In the genomic region with DNA sequence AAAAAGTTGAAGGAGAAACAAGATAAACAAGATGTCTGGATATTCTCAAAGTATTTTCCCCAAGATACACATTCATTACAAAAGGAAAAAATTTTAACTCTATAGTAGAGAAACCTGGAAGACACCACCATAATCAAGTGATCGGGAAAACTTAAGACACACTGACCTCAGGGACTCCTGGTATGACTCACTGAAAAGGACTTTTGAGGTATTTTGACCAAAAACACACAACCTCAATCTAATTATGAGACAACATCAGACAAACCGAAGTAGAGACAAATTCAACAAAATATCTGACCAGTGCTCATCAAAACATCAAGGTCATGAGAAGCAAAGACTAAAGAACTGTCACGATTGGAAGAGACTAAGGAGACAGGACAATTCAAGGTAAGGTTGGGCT, we compare ENCODE assay signal across 9 cellular contexts. TPM values are rescaled to one million over a fixed set of nuclear protein-coding genes. Genes with fewer than 3 reads are reported as not detected.
DNase-seq lines count a peak whose midpoint lies in the region; ATAC-seq, FAIRE-seq and TF ChIP-seq lines count a peak whose summit lies in the region.
"Had no signal": no experiment of that assay in that cellular context is flagged by ENCODE, and none has a peak within 500 bp of the region (broad histone marks: within the 10 kb centered on the region; RNA-seq: fewer than 3 reads in every experiment).

No MANE protein-coding gene starts in this region.

- FAIRE-seq in astrocyte (lab: Jason Lieb, UNC) = no peak

- H3K79me2 ChIP-seq in astrocyte (ENCODE audit: insufficient read depth, low read length) = peaks cover 50% of the 10 kb centered on the region

- TF ChIP-seq CTCF in astrocyte (IDR thresholded peaks at IDR 0.05; ENCODE audit: insufficient read depth, low read depth, low read length) (no peak), nephron progenitor cell (IDR thresholded peaks at IDR 0.05) (no peak)

- no peaks in the 10 kb centered on the region for H3K9me3 ChIP-seq in CD4-positive, alpha-beta memory T cell (ENCODE audit: control insufficient read depth in 1 of 2, low read length in 2 of 2)
- no peaks in the 10 kb centered on the region for H3K9me3 ChIP-seq in astrocyte (ENCODE audit: insufficient read depth, low read depth, low read length)

- ATAC-seq in HG02852 (IDR thresholded peaks at IDR 0.05; ENCODE audit: unreplicated experiment) = peak; percentile 47

- H3K27ac ChIP-seq in CD4-positive, alpha-beta memory T cell (ENCODE audit: low read depth, low read length) = peak overlapping the region; percentile 72
- peak overlapping the region; percentile 88 for H3K27ac ChIP-seq in astrocyte (ENCODE audit: low read depth, low read length)

- CTCF ChIA-PET in CD4-positive, alpha-beta memory T cell (lab: Charles Lee; ENCODE audit: partially characterized antibody) = interaction anchor here (1.4 to 5.6 kb wide), 5 partner anchors 8 to 268 kb away, joined by 4 to 81 read pairs (median 12); no protein-coding TSS in a partner anchor

- H3K27me3 Mint-ChIP-seq in CD4-positive, alpha-beta memory T cell = no peaks in the 10 kb centered on the region
- no peaks in the 10 kb centered on the region for H3K27me3 Mint-ChIP-seq in astrocyte (ENCODE audit: low read depth, unreplicated experiment)
- H3K27me3 Mint-ChIP-seq in nephron progenitor cell (ENCODE audit: low read depth, poor library complexity) = no peaks in the 10 kb centered on the region

- H2AFZ ChIP-seq in astrocyte (ENCODE audit: low read depth, low read length) = no peak overlapping the region

- DNase-seq in CD4-positive, alpha-beta memory T cell = no peak
- peak; percentile 60 for DNase-seq in astrocyte (ENCODE audit: low read depth)
- DNase-seq in nephron progenitor cell = no peak
- no peak for DNase-seq in NCI-H2171 (lab: John Stamatoyannopoulos, UW)
- no peak for DNase-seq in NCI-H446 (lab: John Stamatoyannopoulos, UW)
- no peak for DNase-seq in NCI-H2081 (lab: John Stamatoyannopoulos, UW)
- DNase-seq in GF-D8 (lab: John Stamatoyannopoulos, UW) = no peak

- peak overlapping the region; percentile 69 for H3K9ac ChIP-seq in astrocyte (ENCODE audit: low read length)

- H3K36me3 ChIP-seq in CD4-positive, alpha-beta memory T cell (ENCODE audit: insufficient read depth, low read length) = no peaks in the 10 kb centered on the region
- H3K36me3 ChIP-seq in astrocyte (ENCODE audit: insufficient read depth, low read length) = no peaks in the 10 kb centered on the region

- H3K4me3 ChIP-seq in CD4-positive, alpha-beta memory T cell (ENCODE audit: low read length in 2 of 2) = peak overlapping the region; percentile 8 to 31
- peak overlapping the region; percentile 45 for H3K4me3 ChIP-seq in astrocyte (ENCODE audit: insufficient read depth, low read depth, low read length)
- H3K4me3 ChIP-seq: lung had no signal

- no peaks in the 10 kb centered on the region for H3K9me3 Mint-ChIP-seq in CD4-positive, alpha-beta memory T cell
- H3K9me3 Mint-ChIP-seq in astrocyte (ENCODE audit: unreplicated experiment) (no peaks in the 10 kb centered on the region), nephron progenitor cell (no peaks in the 10 kb centered on the region)

- no peaks in the 10 kb centered on the region for H3K27me3 ChIP-seq in CD4-positive, alpha-beta memory T cell (ENCODE audit: insufficient read depth, low read length)
- no peaks in the 10 kb centered on the region for H3K27me3 ChIP-seq in astrocyte (ENCODE audit: insufficient read depth, low read length)

- intact Hi-C loops in CD4-positive, alpha-beta memory T cell (cut with micrococcal nuclease) = loop anchor here (2.0 kb wide), 1 partner anchor 17 kb away; no protein-coding TSS in a partner anchor

- H3K36me3 Mint-ChIP-seq in CD4-positive, alpha-beta memory T cell = peaks cover 18 to 44% of the 10 kb centered on the region in 2 donors
- H3K36me3 Mint-ChIP-seq in astrocyte (ENCODE audit: low read depth, unreplicated experiment) = no peaks in the 10 kb centered on the region
- H3K36me3 Mint-ChIP-seq in nephron progenitor cell (ENCODE audit: low read depth) = peaks cover 42% of the 10 kb centered on the region

- H3K4me1 Mint-ChIP-seq in CD4-positive, alpha-beta memory T cell = peaks cover 56 to 93% (median 68%) of the 10 kb centered on the region in 4 donors
- H3K4me1 Mint-ChIP-seq in astrocyte (ENCODE audit: low read depth, unreplicated experiment) = peaks cover 54% of the 10 kb centered on the region
- peaks cover 54% of the 10 kb centered on the region for H3K4me1 Mint-ChIP-seq in nephron progenitor cell

- POLR2A ChIA-PET in CD4-positive, alpha-beta memory T cell (lab: Charles Lee; ENCODE audit: partially characterized antibody) = interaction anchor here (1.1 to 34.6 kb wide), 5 partner anchors 20 to 84 kb away, joined by 3 to 1352 read pairs (median 5); no protein-coding TSS in a partner anchor

- H3K4me2 ChIP-seq in astrocyte (ENCODE audit: low read length) = peak overlapping the region; percentile 80

- H3K27ac Mint-ChIP-seq in CD4-positive, alpha-beta memory T cell = peak overlapping the region; percentile 89 to 96 (median 93)
- H3K27ac Mint-ChIP-seq in astrocyte (ENCODE audit: unreplicated experiment) = peak overlapping the region; percentile 89
- peak overlapping the region; percentile 23 for H3K27ac Mint-ChIP-seq in nephron progenitor cell

- peak overlapping the region; percentile 75 to 96 (median 90) for H3K4me3 Mint-ChIP-seq in CD4-positive, alpha-beta memory T cell
- H3K4me3 Mint-ChIP-seq in astrocyte (ENCODE audit: unreplicated experiment) (peak overlapping the region; percentile 40), nephron progenitor cell (no peak overlapping the region)

- peaks cover 5% of the 10 kb centered on the region for H4K20me1 ChIP-seq in astrocyte (ENCODE audit: insufficient read depth, low read length)

- peaks cover 90% of the 10 kb centered on the region for H3K4me1 ChIP-seq in CD4-positive, alpha-beta memory T cell (ENCODE audit: insufficient read depth, low read length)
- peaks cover 34% of the 10 kb centered on the region for H3K4me1 ChIP-seq in astrocyte (ENCODE audit: insufficient read depth, low read length)

RNA-seq across cellular contexts. Expression of gene LPIN2, which starts 34.7 kb away (rescaled TPM):
- total RNA-seq in CD4-positive, alpha-beta memory T cell = 100 to 1,000 TPM in 1 of 2 experiments, 10 to 100 TPM in 1; 95.4 to 103 TPM
- polyA plus RNA-seq in CD4-positive, alpha-beta memory T cell = 10 to 100 TPM; 53.6 to 96.5 TPM
- 14.6 and 16.5 TPM in 2 replicates for total RNA-seq in astrocyte

Comparison
In these comparisons a context has a peak if more than half of its experiments do, and no peak if none do; other contexts are left out.
1. H3K27ac Mint-ChIP-seq: peak in every context shown above with its lines; median percentile 93 in CD4-positive, alpha-beta memory T cell; 89 in astrocyte; 23 in nephron progenitor cell.